In genomic region chr20:34163316-34163715, GRCh38 we compare ENCODE assay signal across 16 cellular contexts.
"Had no signal": no experiment of that assay in that cellular context is flagged by ENCODE, and none has a peak within 500 bp of the region (broad histone marks: within the 10 kb centered on the region; RNA-seq: fewer than 3 reads in every experiment).

No MANE protein-coding gene starts in this region.

- ATAC-seq: activated CD8-positive, alpha-beta T cell treated with anti-CD3 and anti-CD28 coated beads, Interleukin-2, amount 10 ng/mL, durations not matched to agents 7 days and 5 days; left lung; naive thymus-derived CD8-positive, alpha-beta T cell; stimulated activated effector memory CD8-positive, alpha-beta T cell treated with anti-CD3 and anti-CD28 coated beads, Interleukin-12 subunit alpha, Interleukin-12 subunit beta, amount 100 ng/mL, for 72 hours had no signal

- H3K4me2 ChIP-seq: hepatocyte had no signal

- H3K27ac ChIP-seq: adrenal gland, esophagus muscularis mucosa, hepatocyte, left lung, thoracic aorta had no signal

- H3K79me2 ChIP-seq: hepatocyte had no signal

- H3K4me3 ChIP-seq: adrenal gland, esophagus muscularis mucosa, hepatocyte, left lung, thoracic aorta had no signal

- H3K36me3 ChIP-seq: adrenal gland, esophagus muscularis mucosa, left lung, thoracic aorta had no signal

- H3K4me1 ChIP-seq: adrenal gland, esophagus muscularis mucosa, left lung had no signal

- DNase-seq: activated B cell treated with CpG ODN at 0.5 μM for 24 hours; activated CD4-positive, alpha-beta T cell treated with anti-CD3 and anti-CD28 coated beads for 48 hours; activated CD8-positive, alpha-beta memory T cell treated with anti-CD3 and anti-CD28 coated beads, Interleukin-2, amount 50 U/mL, for 4 hours; activated CD8-positive, alpha-beta T cell treated with anti-CD3 and anti-CD28 coated beads, Interleukin-2, amount 10 ng/mL, durations not matched to agents 7 days and 5 days; activated effector memory CD4-positive, alpha-beta T cell treated with anti-CD3 and anti-CD28 coated beads, Interleukin-2, amount 50 U/mL, for 16 hours; activated T-cell treated with anti-CD3 and anti-CD28 coated beads, Interleukin-2, amount 50 U/mL, for 48 hours; adrenal gland; left lung; naive thymus-derived CD8-positive, alpha-beta T cell; nucleus accumbens; posterior cingulate gyrus; retina had no signal

- H3K27me3 ChIP-seq: adrenal gland, hepatocyte, left lung had no signal
